17 cellular contexts compared by ENCODE assay signal in genomic region chr1:204325944-204326343, GRCh38. TPM values are rescaled to one million over a fixed set of nuclear protein-coding genes. Genes with fewer than 3 reads are reported as not detected.
DNase-seq lines count a peak whose midpoint lies in the region; FAIRE-seq and TF ChIP-seq lines count a peak whose summit lies in the region.
"Had no signal": no experiment of that assay in that cellular context is flagged by ENCODE, and none has a peak within 500 bp of the region (broad histone marks: within the 10 kb centered on the region; RNA-seq: fewer than 3 reads in every experiment).

No MANE protein-coding gene starts in this region.

- 94% methylated on average over 5 of the region's 5 CpGs for WGBS in esophagus muscularis mucosa

- intact Hi-C loops in esophagus muscularis mucosa (cut with DNase I), result no loop called here

- no peak for FAIRE-seq in GM19239 (lab: Jason Lieb, UNC)
- FAIRE-seq: A204.1 had no signal

- H3K4me1 Mint-ChIP-seq in brain (peaks cover 59% of the 10 kb centered on the region), progenitor cell of endocrine pancreas (ENCODE audit: low read depth) (peaks cover 2% of the 10 kb centered on the region)

- H3K27me3 Mint-ChIP-seq in brain, result peaks cover 42% of the 10 kb centered on the region
- peaks cover 2% of the 10 kb centered on the region for H3K27me3 Mint-ChIP-seq in progenitor cell of endocrine pancreas

- H3K4me3 ChIP-seq in esophagus muscularis mucosa, result no peak overlapping the region
- H3K4me3 ChIP-seq: SJCRH30 had no signal

- TF ChIP-seq EP300 in esophagus muscularis mucosa (IDR thresholded peaks at IDR 0.05), result no peak

- TF ChIP-seq CTCF in brain (conservative IDR thresholded peaks at IDR 0.05) (no peak), progenitor cell of endocrine pancreas (IDR thresholded peaks at IDR 0.05; ENCODE audit: unreplicated experiment) (no peak), esophagus muscularis mucosa (IDR thresholded peaks at IDR 0.05) (no peak)

- TF ChIP-seq POLR2A in esophagus muscularis mucosa (IDR thresholded peaks at IDR 0.05; ENCODE audit: low read depth), result no peak

- H3K36me3 ChIP-seq in esophagus muscularis mucosa, result no peaks in the 10 kb centered on the region
- H3K36me3 ChIP-seq: BE2C, SJCRH30 had no signal

- H3K27ac Mint-ChIP-seq in brain (peak overlapping the region in 4 of 5 experiments; percentile 58 to 88 (median 76)), progenitor cell of endocrine pancreas (peak overlapping the region; percentile 56)

- H3K4me3 Mint-ChIP-seq in brain, result no peak overlapping the region
- no peak overlapping the region for H3K4me3 Mint-ChIP-seq in progenitor cell of endocrine pancreas (ENCODE audit: low read depth)

- H3K9me3 ChIP-seq in esophagus muscularis mucosa, result no peaks in the 10 kb centered on the region
- H3K9me3 ChIP-seq: BE2C had no signal

- in situ Hi-C loops in G401 (cut with HindIII; ENCODE audit: low sequenced_read_pairs), result no loop called here

- no peak overlapping the region for H3K27ac ChIP-seq in esophagus muscularis mucosa (replicated peaks in 1 of 4)
- H3K27ac ChIP-seq: SJCRH30 had no signal

- H3K27me3 ChIP-seq in esophagus muscularis mucosa, result peaks cover 0 to 46% (median 0%) of the 10 kb centered on the region in 4 donors
- H3K27me3 ChIP-seq: BE2C, SJCRH30 had no signal

- H3K4me1 ChIP-seq in esophagus muscularis mucosa, result peaks cover 0 to 11% (median under 1%) of the 10 kb centered on the region in 4 donors
- H3K4me1 ChIP-seq: SJCRH30 had no signal

- H3K36me3 Mint-ChIP-seq in brain, result peaks cover 26% of the 10 kb centered on the region
- H3K36me3 Mint-ChIP-seq in progenitor cell of endocrine pancreas (ENCODE audit: insufficient read depth), result no peaks in the 10 kb centered on the region

- DNase-seq in G401 (ENCODE audit: low spot score) (peak; percentile 29), medulla oblongata (ENCODE audit: extremely low spot score) (peak; percentile 73), progenitor cell of endocrine pancreas (ENCODE audit: low spot score, unreplicated experiment) (no peak), glomerular visceral epithelial cell (ENCODE audit: extremely low spot score) (no peak), esophagus muscularis mucosa (ENCODE audit: extremely low spot score) (no peak), GM19239 (ENCODE audit: insufficient read length, low spot score) (no peak)
- DNase-seq: BE2C; EL; KG1; NCI-H1092 treated with DMSO at 0.1 percent for 48 hours; NCI-H1436 treated with DMSO at 0.1 percent for 48 hours; NCI-H1930; NCI-H69; NK-92 treated with Interleukin-12 subunit alpha and Interleukin-12 subunit beta, amount 100 ng/mL, for 24 hours; SJCRH30 had no signal

- H3K9me3 Mint-ChIP-seq in brain (peaks cover 5 to 10% (median 7%) of the 10 kb centered on the region in 5 experiments), progenitor cell of endocrine pancreas (ENCODE audit: low read depth) (no peaks in the 10 kb centered on the region)

RNA-seq across cellular contexts. Expression of gene PLEKHA6, which starts 33.8 kb away (rescaled TPM):
- not detected in 2 replicates for total RNA-seq in G401 (2014; rRNA removed; shearing (Covaris generic))
- polyA plus RNA-seq in brain (ENCODE audit: insufficient read depth, low read depth, low replicate concordance), result 27.8 TPM
- 66.9 and 71.5 TPM in 2 replicates for total RNA-seq in progenitor cell of endocrine pancreas
- 10 to 100 TPM; 11.9 to 22.4 (median 15.9) TPM for total RNA-seq in esophagus muscularis mucosa

Comparison
In these comparisons a context has a peak if more than half of its experiments do, and no peak if none do; other contexts are left out.
1. DNase-seq: peak in G401 (single experiment) and medulla oblongata (single experiment); none in progenitor cell of endocrine pancreas (single experiment), glomerular visceral epithelial cell (single experiment), esophagus muscularis mucosa (single experiment) and GM19239 (single experiment).
2. RNA of gene PLEKHA6, which starts 33.8 kb away (total RNA-seq): 66.9 to 71.5 TPM in progenitor cell of endocrine pancreas and 11.9 to 22.4 TPM in esophagus muscularis mucosa; not detected in G401; every median in the first group is over 10 times any median in the second.